Comparison of ENCODE assay signal across 16 cellular contexts in the genomic region with DNA sequence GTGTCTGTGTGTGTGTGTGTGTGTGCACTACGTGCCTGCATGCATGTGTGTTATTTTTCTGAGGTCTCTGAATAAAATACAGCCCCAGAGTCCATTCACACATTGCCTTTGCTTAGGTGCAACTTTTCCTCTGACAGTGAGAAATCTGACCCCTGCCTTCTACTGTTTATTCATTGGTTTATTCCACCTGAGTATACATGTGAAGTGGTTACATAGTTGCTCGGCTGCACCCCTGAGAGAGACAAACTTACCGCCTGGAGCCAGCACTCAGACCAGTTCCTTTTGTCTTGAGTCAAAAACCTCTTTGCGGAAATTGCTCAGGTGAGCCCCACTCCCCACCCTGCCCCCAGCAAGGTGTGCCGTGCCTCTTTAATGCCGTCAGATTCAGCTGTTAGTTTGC.
"Had no signal": no experiment of that assay in that cellular context is flagged by ENCODE, and none has a peak within 500 bp of the region (broad histone marks: within the 10 kb centered on the region; RNA-seq: fewer than 3 reads in every experiment).

No MANE protein-coding gene starts in this region.

- H3K27ac Mint-ChIP-seq: activated naive CD4-positive, alpha-beta T cell treated with anti-CD3 and anti-CD28 coated beads, Interleukin-2, amount 50 U/mL, for 24 hours; dendritic cell treated with granulocyte-macrophage colony-stimulating factor and Interleukin-4, amounts not matched to agents 40 ng/mL and 50 ng/mL, for 4 days; effector memory CD8-positive, alpha-beta T cell had no signal

- H3K36me3 Mint-ChIP-seq: activated naive CD4-positive, alpha-beta T cell treated with anti-CD3 and anti-CD28 coated beads, Interleukin-2, amount 50 U/mL, for 24 hours; brain had no signal

- H3K36me3 ChIP-seq: thoracic aorta had no signal

- H3K27ac ChIP-seq: hepatocyte, thoracic aorta had no signal

- H3K9me3 Mint-ChIP-seq: activated naive CD4-positive, alpha-beta T cell treated with anti-CD3 and anti-CD28 coated beads, Interleukin-2, amount 50 U/mL, for 24 hours; dendritic cell treated with granulocyte-macrophage colony-stimulating factor and Interleukin-4, amounts not matched to agents 40 ng/mL and 50 ng/mL, for 4 days; effector memory CD8-positive, alpha-beta T cell; stimulated activated naive CD8-positive, alpha-beta T cell treated with anti-CD3 and anti-CD28 coated beads, Interleukin-15, amount 100 ng/mL, for 72 hours had no signal

- H3K27me3 Mint-ChIP-seq: dendritic cell treated with granulocyte-macrophage colony-stimulating factor and Interleukin-4, amounts not matched to agents 40 ng/mL and 50 ng/mL, for 4 days; stimulated activated naive CD8-positive, alpha-beta T cell treated with anti-CD3 and anti-CD28 coated beads, Interleukin-15, amount 100 ng/mL, for 72 hours had no signal

- FAIRE-seq: TTC549, urothelium cell line had no signal

- H3K4me1 Mint-ChIP-seq: activated naive CD4-positive, alpha-beta T cell treated with anti-CD3 and anti-CD28 coated beads, Interleukin-2, amount 50 U/mL, for 24 hours; stimulated activated naive CD8-positive, alpha-beta T cell treated with anti-CD3 and anti-CD28 coated beads, Interleukin-15, amount 100 ng/mL, for 72 hours had no signal

- H3K4me3 ChIP-seq: hepatocyte, thoracic aorta had no signal

- H3K9me3 ChIP-seq: thoracic aorta had no signal

- ATAC-seq: effector memory CD8-positive, alpha-beta T cell; stimulated activated naive CD8-positive, alpha-beta T cell treated with anti-CD3 and anti-CD28 coated beads, Interleukin-15, amount 100 ng/mL, for 72 hours had no signal

- DNase-seq: activated CD4-positive, alpha-beta T cell treated with anti-CD3 and anti-CD28 coated beads, Interleukin-2, amount 50 U/mL, for 1 hour; activated CD4-positive, CD25-positive, alpha-beta regulatory T cell; activated effector memory CD4-positive, alpha-beta T cell treated with Interleukin-2 at 50 U/mL for 16 hours; activated T-cell treated with anti-CD3 and anti-CD28 coated beads, Interleukin-2, amount 50 U/mL, for 1 hour; amniotic stem cell; cerebellar nuclear complex; effector memory CD8-positive, alpha-beta T cell; stimulated activated CD4-positive, alpha-beta T cell treated with anti-CD3 and anti-CD28 coated beads, Interleukin-4, amount 100 ng/mL, for 4 hours; stimulated activated naive CD8-positive, alpha-beta T cell treated with anti-CD3 and anti-CD28 coated beads, Interleukin-15, amount 100 ng/mL, for 72 hours had no signal

- H3K4me3 Mint-ChIP-seq: activated naive CD4-positive, alpha-beta T cell treated with anti-CD3 and anti-CD28 coated beads, Interleukin-2, amount 50 U/mL, for 24 hours; brain; dendritic cell treated with granulocyte-macrophage colony-stimulating factor and Interleukin-4, amounts not matched to agents 40 ng/mL and 50 ng/mL, for 4 days; effector memory CD8-positive, alpha-beta T cell; stimulated activated naive CD8-positive, alpha-beta T cell treated with anti-CD3 and anti-CD28 coated beads, Interleukin-15, amount 100 ng/mL, for 72 hours had no signal
